In genomic region chr2:113604085-113604477, GRCh38 we compare ENCODE assay signal across 8 cellular contexts. TPM values are rescaled to one million over a fixed set of nuclear protein-coding genes. Genes with fewer than 3 reads are reported as not detected.
DNase-seq lines count a peak whose midpoint lies in the region; ATAC-seq and TF ChIP-seq lines count a peak whose summit lies in the region.
"Not testable (repeated sequence)": the region's sequence is repeated elsewhere in the genome, so short reads cannot be mapped to it uniquely, and the experiment has no call there.

No MANE protein-coding gene starts in this region.

- peak; percentile 94 for TF ChIP-seq CTCF in epithelial cell of proximal tubule (conservative IDR thresholded peaks at IDR 0.05; ENCODE audit: low read depth, low read length)
- TF ChIP-seq CTCF in testis (IDR thresholded peaks at IDR 0.05), result peak; percentile 100

- TF ChIP-seq POLR2A in testis (IDR thresholded peaks at IDR 0.05), result not testable (repeated sequence)

- 1 to 22% methylated on average over 4 to 20 of the region's 20 CpGs for WGBS in testis, 2 donors

- DNase-seq in ELF-1 (ENCODE audit: low read depth, low spot score) (peak; percentile 98), activated gamma-delta T cell treated with Interleukin-2 at 50 U/mL for 16 hours (peak; percentile 89), epithelial cell of proximal tubule (ENCODE audit: low read depth) (peak; percentile 49), left lobe of liver (ENCODE audit: low spot score) (peak; percentile 95), skeletal muscle cell (ENCODE audit: low read depth) (peak; percentile 68), testis (peak; percentile 96)

- H3K27ac ChIP-seq in testis, result peak overlapping the region; percentile 89 to 93

- peak overlapping the region; percentile 60 for H3K4me3 ChIP-seq in epithelial cell of proximal tubule (ENCODE audit: low read depth, low read length)
- H3K4me3 ChIP-seq in skeletal muscle cell (ENCODE audit: low read depth, low read length), result peak overlapping the region; percentile 51
- peak overlapping the region; percentile 63 to 70 for H3K4me3 ChIP-seq in testis

- H3K36me3 ChIP-seq in testis (ENCODE audit: low read depth, missing control alignments), result not testable (repeated sequence)

- H3K27me3 ChIP-seq in testis, result not testable (repeated sequence)

- peak; percentile 68 for ATAC-seq in HG03354 (IDR thresholded peaks at IDR 0.05; ENCODE audit: poor library complexity, severe bottlenecking, unreplicated experiment)
- not testable (repeated sequence) for ATAC-seq in SK-N-SH treated with all-trans-retinoic acid at 6 μM for 48 hours
- peak; percentile 77 for ATAC-seq in left lobe of liver

- not testable (repeated sequence) for H3K9me3 ChIP-seq in testis

- H3K4me1 ChIP-seq in testis, result not testable (repeated sequence)

- intact Hi-C loops in testis (cut with DNase I; ENCODE audit: low total_unique reads), result not testable (repeated sequence)

TF ChIP-seq in SK-N-SH treated with all-trans-retinoic acid at 6 μM for 48 hours, 23 proteins besides CTCF, POLR2A, EP300 and RAD21:
- TF ChIP-seq TSHZ2 (CRISPR knock-in tag; IDR thresholded peaks at IDR 0.05), result 0 out of 2 replicates have a peak, but pooled peaks have one; percentile 43
- peak; percentile 64; the same call in 1 of the 2 replicates for TF ChIP-seq POU6F1 (CRISPR knock-in tag; IDR thresholded peaks at IDR 0.05; ENCODE audit: borderline replicate concordance, low read depth)

RNA-seq across cellular contexts. Expression of gene RABL2A, which starts 23.0 kb away (rescaled TPM):
- 4.7 and 9.2 TPM in 2 replicates for total RNA-seq in epithelial cell of proximal tubule
- 7.8 TPM for total RNA-seq in left lobe of liver
- 10 to 100 TPM; 31.9 to 41.7 TPM for total RNA-seq in testis
- 36.3 TPM for polyA plus RNA-seq in testis (ENCODE audit: insufficient read depth, low read depth, low replicate concordance)
